ENCODE assay signal across 19 cellular contexts in the genomic region with DNA sequence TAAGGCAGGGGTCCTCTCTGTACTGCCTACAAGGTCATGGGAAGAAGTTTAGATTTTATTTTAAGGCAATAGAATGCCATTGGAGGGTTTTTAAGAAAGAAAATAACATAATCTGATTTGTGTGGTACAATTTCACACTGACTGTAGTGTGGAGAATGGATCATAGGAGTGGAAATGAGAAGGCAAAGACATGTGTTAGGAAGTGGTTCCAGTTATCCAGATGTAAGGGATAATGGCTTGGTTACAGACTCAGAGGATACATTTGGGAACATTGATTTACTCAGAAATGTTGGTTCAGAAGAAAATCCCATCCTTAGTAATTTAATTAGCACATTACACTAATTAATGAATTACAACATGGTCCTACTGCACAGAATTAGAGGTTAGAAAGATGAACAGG.
DNase-seq lines count a peak whose midpoint lies in the region; FAIRE-seq and TF ChIP-seq lines count a peak whose summit lies in the region.
"Had no signal": no experiment of that assay in that cellular context is flagged by ENCODE, and none has a peak within 500 bp of the region (broad histone marks: within the 10 kb centered on the region; RNA-seq: fewer than 3 reads in every experiment).

No MANE protein-coding gene starts in this region.

- peaks cover 13% of the 10 kb centered on the region for H3K4me1 Mint-ChIP-seq in nephron progenitor cell
- H3K4me1 Mint-ChIP-seq: CD4-positive, alpha-beta memory T cell had no signal

- peak overlapping the region; percentile 52 for H4K5ac ChIP-seq in H1 (ENCODE audit: insufficient read length, low read depth, low read length)

- H4K20me1 ChIP-seq in Karpas-422 (ENCODE audit: insufficient read depth, low read depth, low read length) (no peaks in the 10 kb centered on the region), H1 (replicated peaks in 1 of 2; ENCODE audit: control insufficient read depth in 1 of 2, insufficient read depth in 2 of 2, low read length in 2 of 2) (no peaks in the 10 kb centered on the region)

- no peak overlapping the region for H3K4me2 ChIP-seq in Karpas-422 (ENCODE audit: low read depth, low read length, poor library complexity, severe bottlenecking)
- no peak overlapping the region for H3K4me2 ChIP-seq in H1 (ENCODE audit: insufficient read depth in 1 of 2, low read depth in 2 of 2, low read length in 2 of 2)

- H3K56ac ChIP-seq in H1 (replicated peaks; ENCODE audit: insufficient read length, low read depth, low read length), result no peak overlapping the region

- no peak for DNase-seq in Karpas-422
- peak; percentile 50 for DNase-seq in NCI-H82 (lab: John Stamatoyannopoulos, UW)
- DNase-seq in H1 (ENCODE audit: low read depth in 1 of 2, low spot score in 2 of 2), result no peak
- DNase-seq in nephron progenitor cell, result no peak
- no peak for DNase-seq in ecto neural progenitor cell (ENCODE audit: low spot score)
- no peak for DNase-seq in cerebellar cortex (ENCODE audit: low spot score)
- DNase-seq: C1 segment of cervical spinal cord; Calu3; CD4-positive, alpha-beta memory T cell; COR-L47; DMS53; DMS79 treated with DMSO at 0.1 percent for 48 hours; GF-D8; HFFc6 had no signal

- H2AK5ac ChIP-seq in H1 (ENCODE audit: low read depth, low read length), result no peak overlapping the region

- no peak overlapping the region for H3K18ac ChIP-seq in H1 (ENCODE audit: extremely low read depth, low read length)

- peaks cover 2% of the 10 kb centered on the region for H3K9me3 Mint-ChIP-seq in nephron progenitor cell

- H3K9me3 ChIP-seq in Karpas-422 (ENCODE audit: low read length) (no peaks in the 10 kb centered on the region), H1 (ENCODE audit: insufficient read depth in 2 of 2, low read depth in 1 of 2, low read length in 1 of 2) (no peaks in the 10 kb centered on the region)
- H3K9me3 ChIP-seq: HAP-1 had no signal

- no peak overlapping the region for H2BK120ac ChIP-seq in H1 (replicated peaks; ENCODE audit: low read depth, low read length)

- no peak for TF ChIP-seq CTCF in H1 (IDR thresholded peaks at IDR 0.05; ENCODE audit: control extremely low read depth in 1 of 3, insufficient read depth in 1 of 3, low read depth in 1 of 3, low read length in 3 of 3)
- no peak for TF ChIP-seq CTCF in nephron progenitor cell (IDR thresholded peaks at IDR 0.05)

- CTCF ChIA-PET in H1 (lab: Charles Lee; ENCODE audit: partially characterized antibody), result no interaction called here

- FAIRE-seq in H1 (lab: Jason Lieb, UNC), result no peak
- FAIRE-seq: GM12891, GM18507, H54 had no signal

- H3K9me2 ChIP-seq in Karpas-422 (replicated peaks; ENCODE audit: insufficient read depth, low read length), result no peaks in the 10 kb centered on the region

- H3K27ac Mint-ChIP-seq in nephron progenitor cell, result peak overlapping the region; percentile 33
- H3K27ac Mint-ChIP-seq: CD4-positive, alpha-beta memory T cell; GM23338; HFFc6 had no signal

- H3K79me2 ChIP-seq in Karpas-422 (ENCODE audit: low read length) (no peaks in the 10 kb centered on the region), H1 (ENCODE audit: control insufficient read depth in 1 of 2, insufficient read depth in 2 of 2, low read length in 2 of 2) (no peaks in the 10 kb centered on the region)

- H2BK12ac ChIP-seq in H1 (ENCODE audit: low read depth, low read length), result no peak overlapping the region

- no peak overlapping the region for H3K4ac ChIP-seq in H1 (replicated peaks; ENCODE audit: insufficient read length, low read depth, low read length)

- no peaks in the 10 kb centered on the region for H3K23me2 ChIP-seq in H1 (ENCODE audit: low read depth, low read length)

- no peaks in the 10 kb centered on the region for H3K36me3 Mint-ChIP-seq in nephron progenitor cell (ENCODE audit: low read depth)
- H3K36me3 Mint-ChIP-seq: CD4-positive, alpha-beta memory T cell had no signal

- no peak overlapping the region for H4K91ac ChIP-seq in H1 (replicated peaks; ENCODE audit: insufficient read length, low read length)

- no peaks in the 10 kb centered on the region for H3K27me3 Mint-ChIP-seq in nephron progenitor cell (ENCODE audit: low read depth, poor library complexity)
- H3K27me3 Mint-ChIP-seq: CD4-positive, alpha-beta memory T cell had no signal

- H3K79me1 ChIP-seq in H1 (ENCODE audit: low read depth, low read length), result no peaks in the 10 kb centered on the region

- H2AFZ ChIP-seq in Karpas-422 (ENCODE audit: low read length) (peak overlapping the region; percentile 16; the same call in 1 of the 2 replicates), H1 (ENCODE audit: low read length) (no peak overlapping the region)
- H2AFZ ChIP-seq: GM23338 had no signal

- H3K9ac ChIP-seq in Karpas-422 (ENCODE audit: low read length) (no peak overlapping the region), H1 (replicated peaks in 1 of 4; ENCODE audit: extremely low read depth in 1 of 4, low read depth in 3 of 4, low read length in 3 of 4) (no peak overlapping the region)

- no peaks in the 10 kb centered on the region for H3K27me3 ChIP-seq in Karpas-422 (ENCODE audit: low read length)
- no peaks in the 10 kb centered on the region for H3K27me3 ChIP-seq in H1 (replicated peaks in 1 of 4; ENCODE audit: control insufficient read depth in 3 of 4, extremely low read depth in 1 of 4, insufficient read depth in 3 of 4, low read length in 3 of 4)

- no peak overlapping the region for H3K23ac ChIP-seq in H1 (ENCODE audit: insufficient read length)

- POLR2A ChIA-PET in H1 (lab: Charles Lee; ENCODE audit: partially characterized antibody), result no interaction called here

- H2BK15ac ChIP-seq in H1 (ENCODE audit: low read length), result no peak overlapping the region

- no peaks in the 10 kb centered on the region for H3K36me3 ChIP-seq in Karpas-422 (ENCODE audit: insufficient read depth, low read length)
- no peaks in the 10 kb centered on the region for H3K36me3 ChIP-seq in H1 (ENCODE audit: control insufficient read depth in 2 of 4, insufficient read depth in 4 of 4, low read length in 3 of 4)
- H3K36me3 ChIP-seq: HAP-1 had no signal

- TF ChIP-seq EP300 in H1 (IDR thresholded peaks at IDR 0.05; ENCODE audit: borderline replicate concordance in 1 of 2, low read depth in 2 of 2, low read length in 2 of 2), result no peak

- H2BK20ac ChIP-seq in H1 (ENCODE audit: low read length), result no peak overlapping the region

- no peak overlapping the region for H3K27ac ChIP-seq in Karpas-422 (ENCODE audit: low read length)
- H3K27ac ChIP-seq in H1 (ENCODE audit: low read depth, low read length), result no peak overlapping the region

- H3K4me1 ChIP-seq in Karpas-422 (ENCODE audit: low read length) (no peaks in the 10 kb centered on the region), H1 (replicated peaks in 1 of 4; ENCODE audit: control insufficient read depth in 3 of 4, insufficient read depth in 4 of 4, low read length in 3 of 4) (peaks cover 0 to 15% (median 0%) of the 10 kb centered on the region in 4 experiments; a peak in 2 of 7 replicates)
- H3K4me1 ChIP-seq: HAP-1 had no signal

- no peak overlapping the region for H3K14ac ChIP-seq in H1 (ENCODE audit: insufficient read length)

- no peak for TF ChIP-seq POLR2A in H1 (IDR thresholded peaks at IDR 0.05; ENCODE audit: control extremely low read depth in 1 of 2, low read depth in 2 of 2, low read length in 2 of 2)

- TF ChIP-seq RAD21 in H1 (IDR thresholded peaks at IDR 0.05 in 1 of 2, conservative IDR thresholded peaks at IDR 0.05 in 1 of 2; ENCODE audit: low read depth in 2 of 2, low read length in 2 of 2), result no peak

- no peak overlapping the region for H3K4me3 Mint-ChIP-seq in nephron progenitor cell
- H3K4me3 Mint-ChIP-seq: CD4-positive, alpha-beta memory T cell; GM23338; HFFc6 had no signal

- H2BK5ac ChIP-seq in H1 (ENCODE audit: low read depth, low read length), result no peak overlapping the region

- no peak overlapping the region for H4K8ac ChIP-seq in H1 (ENCODE audit: extremely low read depth, insufficient read depth, low read length)

- H3K4me3 ChIP-seq in Karpas-422 (ENCODE audit: low read length) (no peak overlapping the region), H1 (ENCODE audit: extremely low read depth in 1 of 4, insufficient read depth in 2 of 4, low read depth in 3 of 4, low read length in 4 of 4) (no peak overlapping the region)
- H3K4me3 ChIP-seq: GM23338, HAP-1 had no signal

TF ChIP-seq in H1, 55 proteins besides CTCF, POLR2A, EP300 and RAD21:
- no peak for TF ChIP-seq RFX5 (IDR thresholded peaks at IDR 0.05; ENCODE audit: borderline replicate concordance, low read depth, low read length)
- no peak for TF ChIP-seq NRF1 (IDR thresholded peaks at IDR 0.05; ENCODE audit: low read depth, low read length)
- TF ChIP-seq JUND (IDR thresholded peaks at IDR 0.05; ENCODE audit: low read length), result no peak
- TF ChIP-seq BCL11A (IDR thresholded peaks at IDR 0.05; ENCODE audit: low read depth in 2 of 2, low read length in 2 of 2), result no peak
- TF ChIP-seq KDM4A (IDR thresholded peaks at IDR 0.05; ENCODE audit: low read depth, low read length, severe bottlenecking), result no peak
- no peak for TF ChIP-seq SP4 (IDR thresholded peaks at IDR 0.05; ENCODE audit: low read length)
- TF ChIP-seq GTF2F1 (IDR thresholded peaks at IDR 0.05; ENCODE audit: borderline replicate concordance, low read depth, low read length), result no peak
- no peak for TF ChIP-seq SP2 (IDR thresholded peaks at IDR 0.05; ENCODE audit: low read length)
- no peak for TF ChIP-seq CBX8 (IDR thresholded peaks at IDR 0.05; ENCODE audit: borderline replicate concordance, low read depth, low read length)
- TF ChIP-seq EZH2 (IDR thresholded peaks at IDR 0.05; ENCODE audit: low read depth, low read length, severe bottlenecking), result no peak
- TF ChIP-seq EGR1 (IDR thresholded peaks at IDR 0.05; ENCODE audit: borderline replicate concordance, low read depth, low read length), result no peak
TF ChIP-seq in H1: peak in this region for 0.
